In genomic region chr2:104872034-104872865, GRCh38 we compare ENCODE assay signal across 10 cellular contexts. TPM values are rescaled to one million over a fixed set of nuclear protein-coding genes. Genes with fewer than 3 reads are reported as not detected.
DNase-seq lines count a peak whose midpoint lies in the region; ATAC-seq, FAIRE-seq and TF ChIP-seq lines count a peak whose summit lies in the region.
"Had no signal": no experiment of that assay in that cellular context is flagged by ENCODE, and none has a peak within 500 bp of the region (broad histone marks: within the 10 kb centered on the region; RNA-seq: fewer than 3 reads in every experiment).

No MANE protein-coding gene starts in this region.

- intact Hi-C loops in testis (cut with DNase I; ENCODE audit: low total_unique reads): no loop called here

- peak overlapping the region; percentile 41 for H3K27ac Mint-ChIP-seq in astrocyte (ENCODE audit: unreplicated experiment)
- H3K27ac Mint-ChIP-seq in memory B cell: no peak overlapping the region

- peak overlapping the region; percentile 92 for H3K4me2 ChIP-seq in astrocyte (ENCODE audit: low read length)

- H3K36me3 Mint-ChIP-seq in activated T-cell treated with anti-CD3 and anti-CD28 coated beads, Interleukin-2, amount 50 U/mL, for 4 hours (ENCODE audit: insufficient read depth): no peaks in the 10 kb centered on the region
- H3K36me3 Mint-ChIP-seq in astrocyte (ENCODE audit: low read depth, unreplicated experiment): no peaks in the 10 kb centered on the region
- H3K36me3 Mint-ChIP-seq in memory B cell: no peaks in the 10 kb centered on the region

- H2AFZ ChIP-seq in astrocyte (ENCODE audit: low read depth, low read length): peak overlapping the region; percentile 81

- peak overlapping the region; percentile 71 for H3K9ac ChIP-seq in astrocyte (ENCODE audit: low read length)

- TF ChIP-seq POLR2A in testis (IDR thresholded peaks at IDR 0.05): no peak

- H4K20me1 ChIP-seq in astrocyte (ENCODE audit: insufficient read depth, low read length): no peaks in the 10 kb centered on the region

- H3K27me3 Mint-ChIP-seq in activated T-cell treated with anti-CD3 and anti-CD28 coated beads, Interleukin-2, amount 50 U/mL, for 4 hours (ENCODE audit: low read depth): peaks cover 63% of the 10 kb centered on the region
- H3K27me3 Mint-ChIP-seq in astrocyte (ENCODE audit: low read depth, unreplicated experiment) (peaks cover 81% of the 10 kb centered on the region), memory B cell (peaks cover 15% of the 10 kb centered on the region)

- H3K4me1 Mint-ChIP-seq in activated T-cell treated with anti-CD3 and anti-CD28 coated beads, Interleukin-2, amount 50 U/mL, for 4 hours (ENCODE audit: low read depth): peaks cover 11% of the 10 kb centered on the region
- H3K4me1 Mint-ChIP-seq in astrocyte (ENCODE audit: low read depth, unreplicated experiment) (peaks cover 6% of the 10 kb centered on the region), memory B cell (peaks cover 7% of the 10 kb centered on the region)

- TF ChIP-seq CTCF in astrocyte (IDR thresholded peaks at IDR 0.05; ENCODE audit: insufficient read depth, low read depth, low read length): no peak
- no peak for TF ChIP-seq CTCF in testis (IDR thresholded peaks at IDR 0.05)

- H3K36me3 ChIP-seq in astrocyte (ENCODE audit: insufficient read depth, low read length) (no peaks in the 10 kb centered on the region), testis (ENCODE audit: low read depth, missing control alignments) (no peaks in the 10 kb centered on the region)
- H3K36me3 ChIP-seq: ovary had no signal

- H3K4me3 ChIP-seq in astrocyte (ENCODE audit: insufficient read depth, low read depth, low read length) (peak overlapping the region; percentile 66), testis (peak overlapping the region; percentile 21 to 60)
- H3K4me3 ChIP-seq: ovary had no signal

- H3K9me3 Mint-ChIP-seq in activated T-cell treated with anti-CD3 and anti-CD28 coated beads, Interleukin-2, amount 50 U/mL, for 4 hours: no peaks in the 10 kb centered on the region
- peaks cover 4% of the 10 kb centered on the region for H3K9me3 Mint-ChIP-seq in astrocyte (ENCODE audit: unreplicated experiment)
- H3K9me3 Mint-ChIP-seq in memory B cell: no peaks in the 10 kb centered on the region

- H3K27ac ChIP-seq in astrocyte (ENCODE audit: low read depth, low read length): no peak overlapping the region
- no peak overlapping the region for H3K27ac ChIP-seq in testis
- H3K27ac ChIP-seq: ovary had no signal

- no peak for FAIRE-seq in astrocyte (lab: Jason Lieb, UNC)

- no peak for ATAC-seq in activated T-cell treated with anti-CD3 and anti-CD28 coated beads, Interleukin-2, amount 50 U/mL, for 4 hours
- ATAC-seq in memory B cell (ENCODE audit: low read depth) (no peak), GM21360 (IDR thresholded peaks at IDR 0.05; ENCODE audit: unreplicated experiment) (no peak)

- no peak for DNase-seq in activated T-cell treated with anti-CD3 and anti-CD28 coated beads, Interleukin-2, amount 50 U/mL, for 4 hours
- no peak for DNase-seq in activated T-cell treated with anti-CD3 and anti-CD28 coated beads for 4 hours
- DNase-seq in astrocyte (ENCODE audit: low read depth): peak; percentile 35
- no peak for DNase-seq in memory B cell (ENCODE audit: low spot score in 2 of 2)
- no peak for DNase-seq in testis
- no peak for DNase-seq in effector CD8-positive, alpha-beta T cell (lab: John Stamatoyannopoulos, UW)
- DNase-seq in UCSD-AML1 (lab: John Stamatoyannopoulos, UW; ENCODE audit: unreplicated experiment): no peak
- DNase-seq: ovary had no signal

- peaks cover 4% of the 10 kb centered on the region for H3K79me2 ChIP-seq in astrocyte (ENCODE audit: insufficient read depth, low read length)

- H3K27me3 ChIP-seq in astrocyte (ENCODE audit: insufficient read depth, low read length) (peaks cover 30% of the 10 kb centered on the region), testis (no peaks in the 10 kb centered on the region)
- H3K27me3 ChIP-seq: ovary had no signal

- H3K4me1 ChIP-seq in astrocyte (ENCODE audit: insufficient read depth, low read length): peaks cover 4% of the 10 kb centered on the region
- H3K4me1 ChIP-seq in testis: no peaks in the 10 kb centered on the region

- WGBS in testis, 2 donors: 1% methylated on average over 59 of the region's 59 CpGs

- H3K9me3 ChIP-seq in astrocyte (ENCODE audit: insufficient read depth, low read depth, low read length) (no peaks in the 10 kb centered on the region), testis (no peaks in the 10 kb centered on the region)
- H3K9me3 ChIP-seq: ovary had no signal

- peak overlapping the region; percentile 31 for H3K4me3 Mint-ChIP-seq in activated T-cell treated with anti-CD3 and anti-CD28 coated beads, Interleukin-2, amount 50 U/mL, for 4 hours
- peak overlapping the region; percentile 81 for H3K4me3 Mint-ChIP-seq in astrocyte (ENCODE audit: unreplicated experiment)
- peak overlapping the region; percentile 73 for H3K4me3 Mint-ChIP-seq in memory B cell

RNA-seq across cellular contexts. Expression of gene POU3F3, which starts 18.3 kb away (rescaled TPM):
- not detected for total RNA-seq in activated T-cell treated with anti-CD3 and anti-CD28 coated beads, Interleukin-2, amount 50 U/mL, for 4 hours
- 0.09 TPM in 1 of 2 replicates, not detected in the other for total RNA-seq in astrocyte
- 1 to 10 TPM in 1 of 2 donors, under 1 TPM in 1; 0.71 to 1.7 TPM for total RNA-seq in testis
- polyA plus RNA-seq in testis (ENCODE audit: insufficient read depth, low read depth, low replicate concordance): 0.96 TPM
- total RNA-seq: RPMI7951 had no signal
- polyA plus RNA-seq: ovary had no signal

Comparison
In these comparisons a context has a peak if more than half of its experiments do, and no peak if none do; other contexts are left out.
1. H3K4me3 Mint-ChIP-seq: peak in every context shown above with its lines; median percentile 81 in astrocyte; 73 in memory B cell; 31 in activated T-cell treated with anti-CD3 and anti-CD28 coated beads, Interleukin-2, amount 50 U/mL, for 4 hours.